14 cellular contexts compared by ENCODE assay signal in genomic region chr6:40755749-40756452, GRCh38.
DNase-seq lines count a peak whose midpoint lies in the region; ATAC-seq, FAIRE-seq and TF ChIP-seq lines count a peak whose summit lies in the region.
"Had no signal": no experiment of that assay in that cellular context is flagged by ENCODE, and none has a peak within 500 bp of the region (broad histone marks: within the 10 kb centered on the region; RNA-seq: fewer than 3 reads in every experiment).

No MANE protein-coding gene starts in this region.

- H3K36me3 ChIP-seq in adipocyte (ENCODE audit: control insufficient read depth, insufficient read depth, low read length, severe bottlenecking) (no peaks in the 10 kb centered on the region), neural cell (ENCODE audit: insufficient read depth, low read length) (no peaks in the 10 kb centered on the region), MM.1S (replicated peaks; ENCODE audit: insufficient read depth, low read length) (no peaks in the 10 kb centered on the region)

- no peak for DNase-seq in D721Med (ENCODE audit: insufficient read length, low spot score)
- DNase-seq in HS-5 (ENCODE audit: low read depth): peak; percentile 38
- DNase-seq in adipocyte (ENCODE audit: low read depth): peak; percentile 10
- DNase-seq in MM.1S: no peak
- DNase-seq in DMS153 (lab: John Stamatoyannopoulos, UW): no peak
- DNase-seq: activated naive CD4-positive, alpha-beta T cell treated with anti-CD3 and anti-CD28 coated beads for 36 hours; RPMI8226; T-helper 9 cell; testis had no signal

- H3K9ac ChIP-seq in adipocyte (ENCODE audit: low read length) (no peak overlapping the region), neural cell (ENCODE audit: low read length) (no peak overlapping the region), MM.1S (ENCODE audit: low read length) (no peak overlapping the region)

- H3K79me2 ChIP-seq in neural cell (replicated peaks; ENCODE audit: insufficient read depth, low read length) (no peaks in the 10 kb centered on the region), MM.1S (ENCODE audit: low read length) (no peaks in the 10 kb centered on the region)

- TF ChIP-seq CTCF in D721Med (IDR thresholded peaks at IDR 0.05; ENCODE audit: insufficient read depth, missing control alignments) (no peak), neural cell (IDR thresholded peaks at IDR 0.05; ENCODE audit: poor library complexity, severe bottlenecking) (no peak), MM.1S (IDR thresholded peaks at IDR 0.05; ENCODE audit: low read length) (no peak)

- H3K9me2 ChIP-seq in neural cell (ENCODE audit: insufficient read depth, low read length) (no peaks in the 10 kb centered on the region), MM.1S (replicated peaks; ENCODE audit: insufficient read depth, low read length) (no peaks in the 10 kb centered on the region)

- H3K4me3 ChIP-seq in adipocyte (ENCODE audit: low read length) (no peak overlapping the region), neural cell (ENCODE audit: low read length) (peak overlapping the region; percentile 41), MM.1S (ENCODE audit: low read length) (no peak overlapping the region)

- peaks cover 5% of the 10 kb centered on the region for H3K4me1 ChIP-seq in adipocyte (ENCODE audit: control insufficient read depth, insufficient read depth, low read length)
- H3K4me1 ChIP-seq in MM.1S (ENCODE audit: low read length): no peaks in the 10 kb centered on the region
- H3K4me1 ChIP-seq: testis had no signal

- ATAC-seq in HG02884 (IDR thresholded peaks at IDR 0.05; ENCODE audit: unreplicated experiment): no peak
- no peak for ATAC-seq in HG02763 (IDR thresholded peaks at IDR 0.05; ENCODE audit: unreplicated experiment)
- ATAC-seq: sciatic nerve had no signal

- no peak overlapping the region for H3K27ac ChIP-seq in neural cell (ENCODE audit: low read length)
- H3K27ac ChIP-seq in MM.1S (ENCODE audit: low read length): no peak overlapping the region
- H3K27ac ChIP-seq: testis had no signal

- H2AFZ ChIP-seq in neural cell (ENCODE audit: low read depth, low read length): no peak overlapping the region
- H2AFZ ChIP-seq in MM.1S (ENCODE audit: low read length): no peak overlapping the region

- H3F3A ChIP-seq in neural cell (ENCODE audit: insufficient read depth, low read length, poor library complexity, severe bottlenecking) (no peaks in the 10 kb centered on the region), MM.1S (ENCODE audit: insufficient read depth, low read length) (no peaks in the 10 kb centered on the region)

- no peak for TF ChIP-seq RAD21 in neural cell (conservative IDR thresholded peaks at IDR 0.05)

- no peak overlapping the region for H3K4me2 ChIP-seq in neural cell (ENCODE audit: low read length)
- no peak overlapping the region for H3K4me2 ChIP-seq in MM.1S (ENCODE audit: low read depth, low read length)

- H4K20me1 ChIP-seq in neural cell (ENCODE audit: insufficient read depth) (no peaks in the 10 kb centered on the region), MM.1S (ENCODE audit: insufficient read depth, low read length) (no peaks in the 10 kb centered on the region)

- H3K27me3 ChIP-seq in adipocyte (replicated peaks; ENCODE audit: control insufficient read depth, insufficient read depth, low read length) (peaks cover 36% of the 10 kb centered on the region), neural cell (ENCODE audit: insufficient read depth, low read depth, low read length) (no peaks in the 10 kb centered on the region), MM.1S (replicated peaks; ENCODE audit: insufficient read depth, low read length) (no peaks in the 10 kb centered on the region)
- H3K27me3 ChIP-seq: testis had no signal

- no peaks in the 10 kb centered on the region for H3K9me3 ChIP-seq in adipocyte (ENCODE audit: control insufficient read depth, low read length)
- H3K9me3 ChIP-seq in neural cell (ENCODE audit: low read length): no peaks in the 10 kb centered on the region
- no peaks in the 10 kb centered on the region for H3K9me3 ChIP-seq in MM.1S (replicated peaks; ENCODE audit: insufficient read depth, low read length)
- H3K9me3 ChIP-seq: testis had no signal

- peak; percentile 29 for FAIRE-seq in D721Med (lab: Jason Lieb, UNC)
- FAIRE-seq: islet of Langerhans had no signal

- no peak for TF ChIP-seq EP300 in neural cell (conservative IDR thresholded peaks at IDR 0.05; ENCODE audit: poor library complexity, severe bottlenecking)

TF ChIP-seq in neural cell, 6 proteins besides CTCF, POLR2A, EP300 and RAD21:
- TF ChIP-seq SMC3 (conservative IDR thresholded peaks at IDR 0.05; ENCODE audit: poor library complexity) (no peak), EZH2 (IDR thresholded peaks at IDR 0.05; ENCODE audit: borderline replicate concordance, insufficient read depth, low read length, poor library complexity, severe bottlenecking) (no peak), POLR2AphosphoS5 (IDR thresholded peaks at IDR 0.05) (no peak), REST (IDR thresholded peaks at IDR 0.05; ENCODE audit: borderline replicate concordance) (no peak), MXI1 (conservative IDR thresholded peaks at IDR 0.05; ENCODE audit: poor library complexity, severe bottlenecking) (no peak), TAF1 (IDR thresholded peaks at IDR 0.05; ENCODE audit: low read depth) (no peak)

Comparison
In these comparisons a context has a peak if more than half of its experiments do, and no peak if none do; other contexts are left out.
1. DNase-seq: peak in HS-5 (single experiment) and adipocyte (single experiment); none in D721Med (single experiment), MM.1S (single experiment) and DMS153 (single experiment).